18 cellular contexts compared by ENCODE assay signal in genomic region chr11:115275045-115275444, GRCh38.
"Had no signal": no experiment of that assay in that cellular context is flagged by ENCODE, and none has a peak within 500 bp of the region (broad histone marks: within the 10 kb centered on the region; RNA-seq: fewer than 3 reads in every experiment).

No MANE protein-coding gene starts in this region.

- H3K27me3 ChIP-seq: MG63 had no signal

- DNase-seq: Karpas-422, KG1, MG63, NCI-H1092, NCI-H1105 treated with DMSO at 0.1 percent for 48 hours, NCI-H1417 treated with DMSO at 0.1 percent for 48 hours, NCI-H146, NCI-H1694 treated with DMSO at 0.1 percent for 48 hours, NCI-H1930, NCI-H2081, NCI-H2107, NCI-H2227 treated with DMSO at 0.1 percent for 48 hours, NCI-H524, NCI-H526 treated with DMSO at 0.1 percent for 48 hours, NCI-H748 treated with DMSO at 0.1 percent for 48 hours, SHP77, SK-N-SH, SW 1271 had no signal

- H3K9me3 ChIP-seq: MG63, SK-N-SH had no signal

- H3K36me3 ChIP-seq: MG63 had no signal

- H3K4me3 ChIP-seq: MG63 had no signal
